In genomic region chr1:217135569-217135915, GRCh38 we compare ENCODE assay signal across 9 cellular contexts.
A peak's percentile ranks its signal among the peaks of the same experiment; 100 is the strongest.
DNase-seq lines count a peak whose midpoint lies in the region; ATAC-seq and TF ChIP-seq lines count a peak whose summit lies in the region.
"Had no signal": no experiment of that assay in that cellular context is flagged by ENCODE, and none has a peak within 500 bp of the region (broad histone marks: within the 10 kb centered on the region; RNA-seq: fewer than 3 reads in every experiment).

No MANE protein-coding gene starts in this region.

- peaks cover 8% of the 10 kb centered on the region for H3K4me1 Mint-ChIP-seq in activated naive CD8-positive, alpha-beta T cell treated with anti-CD3 and anti-CD28 coated beads for 36 hours
- H3K4me1 Mint-ChIP-seq in activated naive CD8-positive, alpha-beta T cell treated with anti-CD3 and anti-CD28 coated beads, Interleukin-2, amount 50 U/mL, for 24 hours = peaks cover 5% of the 10 kb centered on the region
- H3K4me1 Mint-ChIP-seq in activated CD8-positive, alpha-beta memory T cell treated with anti-CD3 and anti-CD28 coated beads, Interleukin-2, amount 10 ng/mL, durations not matched to agents 7 days and 5 days = no peaks in the 10 kb centered on the region

- no peak for DNase-seq in activated naive CD8-positive, alpha-beta T cell treated with anti-CD3 and anti-CD28 coated beads for 36 hours
- DNase-seq in activated naive CD8-positive, alpha-beta T cell treated with anti-CD3 and anti-CD28 coated beads, Interleukin-2, amount 50 U/mL, for 24 hours = no peak
- DNase-seq in mammary epithelial cell (peak; percentile 20), right lobe of liver (no peak), aorta (no peak), SW 1271 (lab: John Stamatoyannopoulos, UW) (no peak)
- no peak for DNase-seq in activated CD8-positive, alpha-beta memory T cell treated with anti-CD3 and anti-CD28 coated beads, Interleukin-2, amount 10 ng/mL, durations not matched to agents 7 days and 5 days
- DNase-seq: GF-D8 had no signal

- H3K36me3 Mint-ChIP-seq in activated naive CD8-positive, alpha-beta T cell treated with anti-CD3 and anti-CD28 coated beads for 36 hours = peaks cover 3% of the 10 kb centered on the region
- H3K36me3 Mint-ChIP-seq in activated naive CD8-positive, alpha-beta T cell treated with anti-CD3 and anti-CD28 coated beads, Interleukin-2, amount 50 U/mL, for 24 hours (ENCODE audit: low read depth) = no peaks in the 10 kb centered on the region
- H3K36me3 Mint-ChIP-seq in activated CD8-positive, alpha-beta memory T cell treated with anti-CD3 and anti-CD28 coated beads, Interleukin-2, amount 10 ng/mL, durations not matched to agents 7 days and 5 days = peaks cover 14% of the 10 kb centered on the region

- dilution Hi-C loops in mammary epithelial cell (cut with HindIII; ENCODE audit: low sequenced_read_pairs) = no loop called here

- intact Hi-C loops in mammary epithelial cell (cut with micrococcal nuclease) = loop anchor here (10.0 kb wide), 1 partner anchor 381 kb away; no protein-coding TSS in a partner anchor
- intact Hi-C loops in right lobe of liver (cut with DNase I) = no loop called here
- intact Hi-C loops in aorta (cut with DNase I) = no loop called here

- no TSS peak for BruUV-seq in mammary epithelial cell (replicated peaks; lab: Mats Ljungman, UMichigan)

- H3K4me3 Mint-ChIP-seq in activated naive CD8-positive, alpha-beta T cell treated with anti-CD3 and anti-CD28 coated beads for 36 hours = peak overlapping the region; percentile 4
- no peak overlapping the region for H3K4me3 Mint-ChIP-seq in activated naive CD8-positive, alpha-beta T cell treated with anti-CD3 and anti-CD28 coated beads, Interleukin-2, amount 50 U/mL, for 24 hours
- no peak overlapping the region for H3K4me3 Mint-ChIP-seq in activated CD8-positive, alpha-beta memory T cell treated with anti-CD3 and anti-CD28 coated beads, Interleukin-2, amount 10 ng/mL, durations not matched to agents 7 days and 5 days

- WGBS in mammary epithelial cell (ENCODE audit: low coverage, missing lambda C conversion rate) = 3% methylated on average over 19 of the region's 32 CpGs
- 0% methylated on average over 18 of the region's 32 CpGs for WGBS in right lobe of liver (ENCODE audit: insufficient coverage, low coverage, low lambda C conversion rate, missing lambda C conversion rate)
- WGBS in aorta, 2 donors = 0% methylated on average over 26 to 32 of the region's 32 CpGs

- peaks cover 88% of the 10 kb centered on the region for H3K27me3 Mint-ChIP-seq in activated naive CD8-positive, alpha-beta T cell treated with anti-CD3 and anti-CD28 coated beads for 36 hours
- peaks cover 73% of the 10 kb centered on the region for H3K27me3 Mint-ChIP-seq in activated naive CD8-positive, alpha-beta T cell treated with anti-CD3 and anti-CD28 coated beads, Interleukin-2, amount 50 U/mL, for 24 hours
- H3K27me3 Mint-ChIP-seq in activated CD8-positive, alpha-beta memory T cell treated with anti-CD3 and anti-CD28 coated beads, Interleukin-2, amount 10 ng/mL, durations not matched to agents 7 days and 5 days = peaks cover 81% of the 10 kb centered on the region

- H3K9me3 Mint-ChIP-seq in activated naive CD8-positive, alpha-beta T cell treated with anti-CD3 and anti-CD28 coated beads for 36 hours = peaks cover 5% of the 10 kb centered on the region
- H3K9me3 Mint-ChIP-seq in activated naive CD8-positive, alpha-beta T cell treated with anti-CD3 and anti-CD28 coated beads, Interleukin-2, amount 50 U/mL, for 24 hours = peaks cover 5% of the 10 kb centered on the region
- H3K9me3 Mint-ChIP-seq in activated CD8-positive, alpha-beta memory T cell treated with anti-CD3 and anti-CD28 coated beads, Interleukin-2, amount 10 ng/mL, durations not matched to agents 7 days and 5 days (ENCODE audit: low read depth) = no peaks in the 10 kb centered on the region

- in situ Hi-C loops in mammary epithelial cell (cut with MboI; ENCODE audit: low sequenced_read_pairs in 2 of 2) = no loop called here

- no peak for TF ChIP-seq POLR2A in right lobe of liver (IDR thresholded peaks at IDR 0.05)

- H3K79me2 ChIP-seq in mammary epithelial cell (ENCODE audit: insufficient read depth, low read length) = no peaks in the 10 kb centered on the region

- no peak for ATAC-seq in activated naive CD8-positive, alpha-beta T cell treated with anti-CD3 and anti-CD28 coated beads, Interleukin-2, amount 50 U/mL, for 24 hours
- ATAC-seq in right lobe of liver (no peak), aorta (ENCODE audit: low FRiP score) (no peak), GM18861 (IDR thresholded peaks at IDR 0.05; ENCODE audit: unreplicated experiment) (no peak)
- ATAC-seq in activated CD8-positive, alpha-beta memory T cell treated with anti-CD3 and anti-CD28 coated beads, Interleukin-2, amount 10 ng/mL, durations not matched to agents 7 days and 5 days = no peak

- H3K4me1 ChIP-seq in mammary epithelial cell (ENCODE audit: insufficient read depth, low read length) (peaks cover 6% of the 10 kb centered on the region), right lobe of liver (peaks cover 0 to 19% (median 0%) of the 10 kb centered on the region in 4 donors), aorta (ENCODE audit: control insufficient read depth in 1 of 2, insufficient read depth in 2 of 2, low read length in 2 of 2) (no peaks in the 10 kb centered on the region)

- H3K27ac ChIP-seq in mammary epithelial cell (ENCODE audit: insufficient read depth, low read depth, low read length) (no peak overlapping the region), right lobe of liver (no peak overlapping the region), aorta (ENCODE audit: low read depth in 1 of 2, low read length in 2 of 2) (no peak overlapping the region)

- H3K9me3 ChIP-seq in mammary epithelial cell (replicated peaks; ENCODE audit: insufficient read depth, low read length) (no peaks in the 10 kb centered on the region), right lobe of liver (no peaks in the 10 kb centered on the region), aorta (ENCODE audit: control insufficient read depth, low read length) (no peaks in the 10 kb centered on the region)

- no peak overlapping the region for H3K27ac Mint-ChIP-seq in activated naive CD8-positive, alpha-beta T cell treated with anti-CD3 and anti-CD28 coated beads for 36 hours
- no peak overlapping the region for H3K27ac Mint-ChIP-seq in activated naive CD8-positive, alpha-beta T cell treated with anti-CD3 and anti-CD28 coated beads, Interleukin-2, amount 50 U/mL, for 24 hours
- no peak overlapping the region for H3K27ac Mint-ChIP-seq in activated CD8-positive, alpha-beta memory T cell treated with anti-CD3 and anti-CD28 coated beads, Interleukin-2, amount 10 ng/mL, durations not matched to agents 7 days and 5 days

- H4K20me1 ChIP-seq in mammary epithelial cell (ENCODE audit: insufficient read depth, low read length) = no peaks in the 10 kb centered on the region

- H2AFZ ChIP-seq in mammary epithelial cell (ENCODE audit: low read depth, low read length) = peak overlapping the region; percentile 78

- CTCF ChIA-PET in mammary epithelial cell (lab: Charles Lee; ENCODE audit: low non-redundant PET) = no interaction called here
- CTCF ChIA-PET in activated CD8-positive, alpha-beta memory T cell treated with anti-CD3 and anti-CD28 coated beads, Interleukin-2, amount 10 ng/mL, durations not matched to agents 7 days and 5 days (lab: Charles Lee) = no interaction called here

- H3K9ac ChIP-seq in mammary epithelial cell (ENCODE audit: insufficient read depth, low read length) = no peak overlapping the region

- TF ChIP-seq CTCF in mammary epithelial cell (conservative IDR thresholded peaks at IDR 0.05 in 1 of 2, IDR thresholded peaks at IDR 0.05 in 1 of 2; ENCODE audit: extremely low read depth in 1 of 2, insufficient read depth in 1 of 2, low read depth in 1 of 2, low read length in 2 of 2) (no peak), right lobe of liver (IDR thresholded peaks at IDR 0.05) (no peak)

- peaks cover 29% of the 10 kb centered on the region for H3K27me3 ChIP-seq in mammary epithelial cell (ENCODE audit: insufficient read depth, low read length)
- H3K27me3 ChIP-seq in right lobe of liver = peaks cover 0 to 14% of the 10 kb centered on the region in 2 donors
- peaks cover 0 to 2% of the 10 kb centered on the region in 2 donors for H3K27me3 ChIP-seq in aorta (ENCODE audit: control insufficient read depth in 1 of 2, insufficient read depth in 2 of 2, low read length in 1 of 2)

- H3K4me3 ChIP-seq in mammary epithelial cell (replicated peaks in 1 of 3; ENCODE audit: insufficient read depth in 1 of 3, low read depth in 2 of 3, low read length in 3 of 3) (peak overlapping the region; percentile 48 to 54 (median 49)), right lobe of liver (peak overlapping the region in 2 of 3 donors; percentile 31 to 44), aorta (ENCODE audit: low read length in 2 of 2) (peak overlapping the region; percentile 49 to 51)

- H3K4me2 ChIP-seq in mammary epithelial cell (ENCODE audit: insufficient read depth, low read depth, low read length) = peak overlapping the region; percentile 90

- H3K36me3 ChIP-seq in mammary epithelial cell (ENCODE audit: insufficient read depth, low read length) = no peaks in the 10 kb centered on the region
- no peaks in the 10 kb centered on the region for H3K36me3 ChIP-seq in right lobe of liver
- H3K36me3 ChIP-seq in aorta (ENCODE audit: control insufficient read depth in 1 of 2, insufficient read depth in 2 of 2, low read length in 1 of 2) = no peaks in the 10 kb centered on the region
